ENCODE assay signal across 11 cellular contexts in the genomic region with DNA sequence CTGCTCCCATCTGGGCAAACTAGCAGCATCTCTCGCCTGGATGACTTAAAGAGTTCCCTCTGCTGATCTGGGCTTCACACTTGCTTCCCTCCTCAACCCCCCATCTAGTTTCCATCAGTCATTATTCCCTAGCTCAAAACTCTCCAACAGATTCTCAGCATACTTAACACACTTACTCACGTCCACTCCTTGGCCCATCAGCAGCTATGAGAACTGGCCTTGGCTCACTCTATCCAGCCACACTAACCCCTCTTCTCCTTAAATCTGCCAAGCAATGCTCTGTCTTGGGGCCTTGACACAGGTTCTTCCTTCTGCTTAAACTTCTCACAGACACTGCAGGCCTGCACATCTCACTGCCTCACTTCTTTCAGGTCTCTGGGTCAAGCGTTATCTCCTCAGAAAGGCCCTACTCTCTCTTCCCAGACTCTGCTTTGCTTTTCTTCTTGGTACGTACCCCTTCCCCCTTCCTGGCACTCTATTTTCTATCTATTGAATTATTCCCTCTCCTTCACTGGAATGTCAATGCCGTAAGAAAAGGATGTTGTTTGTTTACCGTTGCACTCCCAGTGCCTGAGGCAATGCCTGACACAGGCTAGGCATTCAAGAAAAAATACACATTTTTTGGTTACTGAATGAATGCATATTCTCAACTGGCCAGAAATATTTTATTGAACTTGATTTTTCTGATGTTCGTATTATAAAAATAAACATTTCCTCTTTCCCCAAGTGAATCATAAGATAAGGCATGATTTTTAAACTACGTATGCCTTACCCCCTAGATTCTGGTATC. TPM values are rescaled to one million over a fixed set of nuclear protein-coding genes. Genes with fewer than 3 reads are reported as not detected.
DNase-seq lines count a peak whose midpoint lies in the region; TF ChIP-seq lines count a peak whose summit lies in the region.
"Had no signal": no experiment of that assay in that cellular context is flagged by ENCODE, and none has a peak within 500 bp of the region (broad histone marks: within the 10 kb centered on the region; RNA-seq: fewer than 3 reads in every experiment).

No MANE protein-coding gene starts in this region.

- 76 to 82% methylated on average over 3 to 4 of the region's 8 CpGs for WGBS in mesodermal cell (ENCODE audit: insufficient coverage in 2 of 2), 2 experiments

- TF ChIP-seq RAD21 in Ishikawa (IDR thresholded peaks at IDR 0.05; ENCODE audit: low read depth): no peak

- TF ChIP-seq CTCF in 22Rv1 (IDR thresholded peaks at IDR 0.05) (no peak), coronary artery (IDR thresholded peaks at IDR 0.05) (no peak)

- TF ChIP-seq EP300 in Ishikawa (IDR thresholded peaks at IDR 0.05; ENCODE audit: borderline replicate concordance): no peak

- peak overlapping the region; percentile 12 for H3K4me3 ChIP-seq in coronary artery
- H3K4me3 ChIP-seq in mesodermal cell (ENCODE audit: extremely low read depth, insufficient read depth, low read length, poor library complexity, severe bottlenecking): no peak overlapping the region
- H3K4me3 ChIP-seq: BLaER1, SJCRH30 had no signal

- peaks cover 52% of the 10 kb centered on the region for H3K4me1 ChIP-seq in mesodermal cell (ENCODE audit: control insufficient read depth, insufficient read depth, low read length, poor library complexity, severe bottlenecking)
- H3K4me1 ChIP-seq: BLaER1, SJCRH30 had no signal

- no peaks in the 10 kb centered on the region for H3K36me3 ChIP-seq in mesodermal cell (ENCODE audit: control insufficient read depth, insufficient read depth, low read length)
- H3K36me3 ChIP-seq: BLaER1, SJCRH30 had no signal

- no peak for DNase-seq in coronary artery (ENCODE audit: low spot score)
- no peak for DNase-seq in COLO668 (lab: John Stamatoyannopoulos, UW; ENCODE audit: unreplicated experiment)
- no peak for DNase-seq in stimulated activated CD4-positive, alpha-beta T cell treated with anti-CD3 and anti-CD28 coated beads, Interleukin-1b, Interleukin-23, amount 100 ng/mL, for 48 hours
- no peak for DNase-seq in NCI-H2081 treated with DMSO at 0.1 percent for 48 hours (lab: John Stamatoyannopoulos, UW)
- no peak for DNase-seq in activated T-cell treated with anti-CD3 and anti-CD28 coated beads, Interleukin-2, amount 50 U/mL, for 1 hour
- DNase-seq: SJCRH30; stimulated activated CD4-positive, alpha-beta T cell treated with anti-CD3 and anti-CD28 coated beads, Interleukin-4, amount 100 ng/mL, for 1 hour had no signal

- 0 out of 2 replicates have a peak overlapping the region, but pooled peaks have one; percentile 5 for H3K27ac ChIP-seq in 22Rv1
- peak overlapping the region; percentile 66 to 77 for H3K27ac ChIP-seq in coronary artery
- H3K27ac ChIP-seq in mesodermal cell (ENCODE audit: low read depth, low read length, severe bottlenecking): peak overlapping the region; percentile 96
- H3K27ac ChIP-seq: BLaER1, SJCRH30 had no signal

- no peaks in the 10 kb centered on the region for H3K9me3 ChIP-seq in mesodermal cell (ENCODE audit: control insufficient read depth, low read length)
- H3K9me3 ChIP-seq: SJCRH30 had no signal

TF ChIP-seq in Ishikawa, 13 proteins besides CTCF, POLR2A, EP300 and RAD21:
- TF ChIP-seq TEAD4 (IDR thresholded peaks at IDR 0.05) (0 out of 2 replicates have a peak, but pooled peaks have one; percentile 19), EGR1 (IDR thresholded peaks at IDR 0.05) (no peak)
- TF ChIP-seq, protein P1, sequence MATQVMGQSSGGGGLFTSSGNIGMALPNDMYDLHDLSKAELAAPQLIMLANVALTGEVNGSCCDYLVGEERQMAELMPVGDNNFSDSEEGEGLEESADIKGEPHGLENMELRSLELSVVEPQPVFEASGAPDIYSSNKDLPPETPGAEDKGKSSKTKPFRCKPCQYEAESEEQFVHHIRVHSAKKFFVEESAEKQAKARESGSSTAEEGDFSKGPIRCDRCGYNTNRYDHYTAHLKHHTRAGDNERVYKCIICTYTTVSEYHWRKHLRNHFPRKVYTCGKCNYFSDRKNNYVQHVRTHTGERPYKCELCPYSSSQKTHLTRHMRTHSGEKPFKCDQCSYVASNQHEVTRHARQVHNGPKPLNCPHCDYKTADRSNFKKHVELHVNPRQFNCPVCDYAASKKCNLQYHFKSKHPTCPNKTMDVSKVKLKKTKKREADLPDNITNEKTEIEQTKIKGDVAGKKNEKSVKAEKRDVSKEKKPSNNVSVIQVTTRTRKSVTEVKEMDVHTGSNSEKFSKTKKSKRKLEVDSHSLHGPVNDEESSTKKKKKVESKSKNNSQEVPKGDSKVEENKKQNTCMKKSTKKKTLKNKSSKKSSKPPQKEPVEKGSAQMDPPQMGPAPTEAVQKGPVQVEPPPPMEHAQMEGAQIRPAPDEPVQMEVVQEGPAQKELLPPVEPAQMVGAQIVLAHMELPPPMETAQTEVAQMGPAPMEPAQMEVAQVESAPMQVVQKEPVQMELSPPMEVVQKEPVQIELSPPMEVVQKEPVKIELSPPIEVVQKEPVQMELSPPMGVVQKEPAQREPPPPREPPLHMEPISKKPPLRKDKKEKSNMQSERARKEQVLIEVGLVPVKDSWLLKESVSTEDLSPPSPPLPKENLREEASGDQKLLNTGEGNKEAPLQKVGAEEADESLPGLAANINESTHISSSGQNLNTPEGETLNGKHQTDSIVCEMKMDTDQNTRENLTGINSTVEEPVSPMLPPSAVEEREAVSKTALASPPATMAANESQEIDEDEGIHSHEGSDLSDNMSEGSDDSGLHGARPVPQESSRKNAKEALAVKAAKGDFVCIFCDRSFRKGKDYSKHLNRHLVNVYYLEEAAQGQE (IDR thresholded peaks at IDR 0.05; ENCODE audit: low read depth): no peak

RNA-seq across cellular contexts. Expression of a gene that starts 41.4 kb away (rescaled TPM):
- 47.6 TPM for polyA plus RNA-seq in mesodermal cell (2013, experiment 1 of 2)
- polyA plus RNA-seq in mesodermal cell (2013, experiment 2 of 2): 49.8 TPM

Comparison
In these comparisons a context has a peak if more than half of its experiments do, and no peak if none do; other contexts are left out.
1. H3K27ac ChIP-seq: peak in every context shown above with its lines; median percentile 96 in mesodermal cell; 72 in coronary artery; 5 in 22Rv1.